In genomic region chr13:51845574-51846318, GRCh38 we compare ENCODE assay signal across 17 cellular contexts. TPM values are rescaled to one million over a fixed set of nuclear protein-coding genes. Genes with fewer than 3 reads are reported as not detected.
DNase-seq lines count a peak whose midpoint lies in the region; ATAC-seq, FAIRE-seq and TF ChIP-seq lines count a peak whose summit lies in the region.
"Had no signal": no experiment of that assay in that cellular context is flagged by ENCODE, and none has a peak within 500 bp of the region (broad histone marks: within the 10 kb centered on the region; RNA-seq: fewer than 3 reads in every experiment).

No MANE protein-coding gene starts in this region.

- intact Hi-C loops in gastrocnemius medialis (cut with DNase I; ENCODE audit: low total_unique reads) (loop anchor here (1.0 kb wide), 1 partner anchor 282 kb away; no protein-coding TSS in a partner anchor), esophagus muscularis mucosa (cut with DNase I) (no loop called here)

- peaks cover 32% of the 10 kb centered on the region for H3K4me1 Mint-ChIP-seq in HFFc6 (ENCODE audit: low read depth)
- H3K4me1 Mint-ChIP-seq in activated T-cell treated with anti-CD3 and anti-CD28 coated beads, Interleukin-2, amount 50 U/mL, for 72 hours (ENCODE audit: low read depth), result peaks cover 20% of the 10 kb centered on the region

- ATAC-seq in gastrocnemius medialis (no peak), GM21390 (IDR thresholded peaks at IDR 0.05; ENCODE audit: unreplicated experiment) (no peak)
- ATAC-seq in activated T-cell treated with anti-CD3 and anti-CD28 coated beads, Interleukin-2, amount 50 U/mL, for 72 hours (replicated peaks in 1 of 2), result no peak

- peaks cover 19% of the 10 kb centered on the region for H3K27me3 Mint-ChIP-seq in HFFc6 (ENCODE audit: insufficient read depth)
- peaks cover 15% of the 10 kb centered on the region for H3K27me3 Mint-ChIP-seq in activated T-cell treated with anti-CD3 and anti-CD28 coated beads, Interleukin-2, amount 50 U/mL, for 72 hours (ENCODE audit: low read depth)

- H3K36me3 Mint-ChIP-seq in HFFc6 (ENCODE audit: low read depth), result no peaks in the 10 kb centered on the region
- H3K36me3 Mint-ChIP-seq in activated T-cell treated with anti-CD3 and anti-CD28 coated beads, Interleukin-2, amount 50 U/mL, for 72 hours (ENCODE audit: insufficient read depth in 2 of 2), result peaks cover 0 to 1% of the 10 kb centered on the region in 2 donors
- H3K36me3 Mint-ChIP-seq: CD4-positive, alpha-beta memory T cell had no signal

- TF ChIP-seq POLR2A in gastrocnemius medialis (IDR thresholded peaks at IDR 0.05) (no peak), esophagus muscularis mucosa (IDR thresholded peaks at IDR 0.05; ENCODE audit: low read depth) (no peak)

- no peak overlapping the region for H3K27ac Mint-ChIP-seq in HFFc6
- no peak overlapping the region for H3K27ac Mint-ChIP-seq in activated T-cell treated with anti-CD3 and anti-CD28 coated beads, Interleukin-2, amount 50 U/mL, for 72 hours
- H3K27ac Mint-ChIP-seq: activated CD4-positive, alpha-beta T cell treated with anti-CD3 and anti-CD28 coated beads, Interleukin-2, amount 10 ng/mL, durations not matched to agents 7 days and 5 days; stimulated activated naive CD8-positive, alpha-beta T cell treated with anti-CD3 and anti-CD28 coated beads, Interleukin-15, amount 100 ng/mL, for 72 hours had no signal

- in situ Hi-C loops in gastrocnemius medialis (cut with MboI; ENCODE audit: low sequenced_read_pairs in 4 of 4), result no loop called here

- H3K27me3 ChIP-seq in keratinocyte (ENCODE audit: control insufficient read depth, extremely low read depth, insufficient read depth, low read length), result peaks cover 5% of the 10 kb centered on the region
- H3K27me3 ChIP-seq in gastrocnemius medialis, result no peaks in the 10 kb centered on the region
- H3K27me3 ChIP-seq in esophagus muscularis mucosa, result peaks cover 0 to under 1% (median 0%) of the 10 kb centered on the region in 4 donors

- TF ChIP-seq CTCF in HFFc6 (IDR thresholded peaks at IDR 0.05) (no peak), keratinocyte (optimal IDR thresholded peaks at IDR 0.05 in 1 of 3, IDR thresholded peaks at IDR 0.05 in 1 of 3, conservative IDR thresholded peaks at IDR 0.05 in 1 of 3; ENCODE audit: extremely low read depth in 1 of 3, insufficient read depth in 2 of 3, low read length in 3 of 3) (no peak), gastrocnemius medialis (IDR thresholded peaks at IDR 0.05 in 4 of 5, conservative IDR thresholded peaks at IDR 0.05 in 1 of 5) (no peak), esophagus muscularis mucosa (IDR thresholded peaks at IDR 0.05) (no peak)

- H3K4me1 ChIP-seq in keratinocyte (ENCODE audit: control insufficient read depth, extremely low read depth, insufficient read depth, low read length) (no peaks in the 10 kb centered on the region), gastrocnemius medialis (no peaks in the 10 kb centered on the region), esophagus muscularis mucosa (peaks cover 0 to 14% (median 5%) of the 10 kb centered on the region in 4 donors)

- H3K4me3 ChIP-seq in SK-N-MC, result peak overlapping the region; percentile 79
- no peak overlapping the region for H3K4me3 ChIP-seq in keratinocyte (ENCODE audit: control insufficient read depth in 2 of 3, extremely low read depth in 1 of 3, insufficient read depth in 2 of 3, low read depth in 1 of 3, low read length in 3 of 3)
- peak overlapping the region in 3 of 4 donors; percentile 7 to 47 (median 14) for H3K4me3 ChIP-seq in gastrocnemius medialis
- H3K4me3 ChIP-seq in esophagus muscularis mucosa, result peak overlapping the region in 1 of 4 donors; percentile 8

- whole genome bisulfite sequencing in esophagus muscularis mucosa, result 76% methylated on average over 4 of the region's 5 CpGs

- no peaks in the 10 kb centered on the region for H3K9me3 ChIP-seq in SK-N-MC (ENCODE audit: low read depth, low read length)
- H3K9me3 ChIP-seq in keratinocyte (ENCODE audit: control insufficient read depth, low read depth, low read length), result no peaks in the 10 kb centered on the region
- no peaks in the 10 kb centered on the region for H3K9me3 ChIP-seq in gastrocnemius medialis
- no peaks in the 10 kb centered on the region for H3K9me3 ChIP-seq in esophagus muscularis mucosa

- H3K36me3 ChIP-seq in SK-N-MC (ENCODE audit: insufficient read depth, low read length) (no peaks in the 10 kb centered on the region), keratinocyte (ENCODE audit: control insufficient read depth in 2 of 2, extremely low read depth in 1 of 2, insufficient read depth in 2 of 2, low read length in 2 of 2) (no peaks in the 10 kb centered on the region), gastrocnemius medialis (no peaks in the 10 kb centered on the region), esophagus muscularis mucosa (no peaks in the 10 kb centered on the region)

- dilution Hi-C loops in keratinocyte (cut with MboI; ENCODE audit: extremely low pct_ligation_motif_present, low sequenced_read_pairs), result no loop called here

- no peak for FAIRE-seq in keratinocyte (lab: Jason Lieb, UNC)
- FAIRE-seq: RCC 7860 had no signal

- H3K79me2 ChIP-seq in keratinocyte (ENCODE audit: control insufficient read depth, insufficient read depth, low read length), result no peaks in the 10 kb centered on the region

- TF ChIP-seq EP300 in esophagus muscularis mucosa (IDR thresholded peaks at IDR 0.05), result no peak

- peak overlapping the region; percentile 52; the same call in 1 of the 2 replicates for H3K4me3 Mint-ChIP-seq in HFFc6
- H3K4me3 Mint-ChIP-seq in activated T-cell treated with anti-CD3 and anti-CD28 coated beads, Interleukin-2, amount 50 U/mL, for 72 hours, result no peak overlapping the region
- H3K4me3 Mint-ChIP-seq: activated CD4-positive, alpha-beta T cell treated with anti-CD3 and anti-CD28 coated beads, Interleukin-2, amount 10 ng/mL, durations not matched to agents 7 days and 5 days; effector memory CD8-positive, alpha-beta T cell had no signal

- H3K9me1 ChIP-seq in keratinocyte (ENCODE audit: control insufficient read depth, extremely low read depth, insufficient read depth, low read length), result no peaks in the 10 kb centered on the region

- no peaks in the 10 kb centered on the region for H4K20me1 ChIP-seq in keratinocyte (ENCODE audit: control insufficient read depth, extremely low read depth, insufficient read depth, low read length)

- DNase-seq in HFFc6 (no peak), SK-N-MC (ENCODE audit: low read depth, low spot score) (no peak), keratinocyte (ENCODE audit: low read depth, low spot score) (no peak), gastrocnemius medialis (no peak), esophagus muscularis mucosa (ENCODE audit: extremely low spot score) (no peak)
- no peak for DNase-seq in activated T-cell treated with anti-CD3 and anti-CD28 coated beads, Interleukin-2, amount 50 U/mL, for 72 hours
- DNase-seq: GF-D8 had no signal

- H3K27ac ChIP-seq in SK-N-MC (no peak overlapping the region), keratinocyte (ENCODE audit: control insufficient read depth, insufficient read depth, low read length) (no peak overlapping the region), gastrocnemius medialis (no peak overlapping the region), esophagus muscularis mucosa (replicated peaks in 1 of 4) (no peak overlapping the region)

- H3K4me2 ChIP-seq in keratinocyte (ENCODE audit: control insufficient read depth, extremely low read depth, insufficient read depth, low read depth, low read length), result no peak overlapping the region

- H2AFZ ChIP-seq in keratinocyte (ENCODE audit: control insufficient read depth, low read length), result peak overlapping the region; percentile 93

- H3K9me3 Mint-ChIP-seq in HFFc6, result no peaks in the 10 kb centered on the region
- H3K9me3 Mint-ChIP-seq in activated T-cell treated with anti-CD3 and anti-CD28 coated beads, Interleukin-2, amount 50 U/mL, for 72 hours, result no peaks in the 10 kb centered on the region
- H3K9me3 Mint-ChIP-seq: activated CD4-positive, alpha-beta T cell treated with anti-CD3 and anti-CD28 coated beads, Interleukin-2, amount 10 ng/mL, durations not matched to agents 7 days and 5 days; CD4-positive, alpha-beta memory T cell; effector memory CD8-positive, alpha-beta T cell; stimulated activated naive CD8-positive, alpha-beta T cell treated with anti-CD3 and anti-CD28 coated beads, Interleukin-15, amount 100 ng/mL, for 72 hours had no signal

- H3K9ac ChIP-seq in SK-N-MC (ENCODE audit: insufficient read length) (peak overlapping the region; percentile 55), keratinocyte (ENCODE audit: control insufficient read depth, extremely low read depth, insufficient read depth, low read length) (no peak overlapping the region)

RNA-seq across cellular contexts. Expression of gene TMEM272, which starts 0.8 kb away (rescaled TPM):
- not detected for total RNA-seq in HFFc6 (2021; fragmentation: NEBNext Ultra II Directional; extraction: Animal tissue kit (Norgen Biotek cat#: 25700))
- polyA plus RNA-seq in keratinocyte, result 0.01 TPM in 1 of 3 replicates, not detected in the others
- not detected for polyA plus RNA-seq in keratinocyte (2011; ENCODE audit: low read depth)
- not detected in 2 replicates for polyA plus RNA-seq in keratinocyte (2011; cell fraction: cytosol; rRNA removed)
- 0.05 TPM in 1 of 2 replicates, not detected in the other for polyA plus RNA-seq in keratinocyte (2011; cell fraction: nucleus; rRNA removed)
- polyA plus RNA-seq in keratinocyte (2012; ENCODE audit: low replicate concordance), result not detected in 2 replicates
- polyA minus RNA-seq in keratinocyte, result 0.06 to 0.13 TPM in 2 of 3 replicates, not detected in the other
- not detected for polyA minus RNA-seq in keratinocyte (2011; cell fraction: cytosol; rRNA and poly(A)+ RNA removed)
- polyA minus RNA-seq in keratinocyte (2011; cell fraction: nucleus; rRNA and poly(A)+ RNA removed), result 0.16 and 0.21 TPM in 2 replicates
- total RNA-seq in gastrocnemius medialis, result under 1 TPM in 3 of 4 donors, not detected in 1; 0.20 to 0.41 (median 0.27) TPM
- under 1 TPM; 0.19 to 0.30 TPM for total RNA-seq in activated T-cell treated with anti-CD3 and anti-CD28 coated beads, Interleukin-2, amount 50 U/mL, for 72 hours
- total RNA-seq in esophagus muscularis mucosa, result not detected
- total RNA-seq: glomerular endothelial cell, HT-29, kidney epithelial cell had no signal

RNA-seq across cellular contexts. Expression of gene CCDC70, which starts 16.0 kb away (rescaled TPM):
- not detected for total RNA-seq in HFFc6 (2021; fragmentation: NEBNext Ultra II Directional; extraction: Animal tissue kit (Norgen Biotek cat#: 25700))
- polyA plus RNA-seq in keratinocyte, result not detected in 3 replicates
- not detected for polyA plus RNA-seq in keratinocyte (2011; ENCODE audit: low read depth)
- polyA plus RNA-seq in keratinocyte (2011; cell fraction: cytosol; rRNA removed), result not detected in 2 replicates
- polyA plus RNA-seq in keratinocyte (2011; cell fraction: nucleus; rRNA removed), result not detected in 2 replicates
- not detected in 2 replicates for polyA plus RNA-seq in keratinocyte (2012; ENCODE audit: low replicate concordance)
- not detected in 3 replicates for polyA minus RNA-seq in keratinocyte
- not detected for polyA minus RNA-seq in keratinocyte (2011; cell fraction: cytosol; rRNA and poly(A)+ RNA removed)
- polyA minus RNA-seq in keratinocyte (2011; cell fraction: nucleus; rRNA and poly(A)+ RNA removed), result not detected in 2 replicates
- not detected for total RNA-seq in gastrocnemius medialis
- under 1 TPM in 1 of 2 donors, not detected in 1; 0.22 TPM for total RNA-seq in activated T-cell treated with anti-CD3 and anti-CD28 coated beads, Interleukin-2, amount 50 U/mL, for 72 hours
- not detected for total RNA-seq in esophagus muscularis mucosa
- total RNA-seq: activated CD4-positive, alpha-beta T cell treated with anti-CD3 and anti-CD28 coated beads, Interleukin-2, amount 10 ng/mL, durations not matched to agents 7 days and 5 days; CD4-positive, alpha-beta memory T cell; glomerular endothelial cell; HT-29; kidney epithelial cell; T-helper 1 cell treated with Interleukin-12 subunit alpha and Interleukin-12 subunit beta and Interleukin-4 antibody, amounts not matched to agents 30 ng/mL and 1 ng/mL, for 36 hours had no signal
- polyA plus RNA-seq: CD4-positive, alpha-beta memory T cell had no signal

RNA-seq across cellular contexts. Expression of gene DHRS12, which starts 41.8 kb away (rescaled TPM):
- total RNA-seq in HFFc6 (2021; fragmentation: NEBNext Ultra II Directional; extraction: Animal tissue kit (Norgen Biotek cat#: 25700)), result 1 to 10 TPM; 1.9 to 2.7 (median 2.4) TPM
- polyA plus RNA-seq in keratinocyte, result 5.4 to 7.3 TPM (median 6.1 TPM) in 3 replicates
- polyA plus RNA-seq in keratinocyte (2011; ENCODE audit: low read depth), result 11.3 TPM
- polyA plus RNA-seq in keratinocyte (2011; cell fraction: cytosol; rRNA removed), result 7.3 and 7.5 TPM in 2 replicates
- 3.8 and 5.6 TPM in 2 replicates for polyA plus RNA-seq in keratinocyte (2011; cell fraction: nucleus; rRNA removed)
- polyA plus RNA-seq in keratinocyte (2012; ENCODE audit: low replicate concordance), result 4.8 and 7.2 TPM in 2 replicates
- 1.4 to 4.3 TPM (median 3.9 TPM) in 3 replicates for polyA minus RNA-seq in keratinocyte
- 3.8 TPM for polyA minus RNA-seq in keratinocyte (2011; cell fraction: cytosol; rRNA and poly(A)+ RNA removed)
- polyA minus RNA-seq in keratinocyte (2011; cell fraction: nucleus; rRNA and poly(A)+ RNA removed), result 1.9 and 3.1 TPM in 2 replicates
- 1 to 10 TPM; 1.8 to 6.0 (median 4.7) TPM for total RNA-seq in gastrocnemius medialis
- total RNA-seq in activated T-cell treated with anti-CD3 and anti-CD28 coated beads, Interleukin-2, amount 50 U/mL, for 72 hours, result 1 to 10 TPM; 8.0 to 8.5 TPM
- 10 to 100 TPM; 10.3 to 18.6 (median 14.9) TPM for total RNA-seq in esophagus muscularis mucosa

Comparison
In these comparisons a context has a peak if more than half of its experiments do, and no peak if none do; other contexts are left out.
1. H3K4me3 ChIP-seq: peak in SK-N-MC (single experiment) and gastrocnemius medialis (3 of 4); none in keratinocyte (0 of 3).